In the genomic region with DNA sequence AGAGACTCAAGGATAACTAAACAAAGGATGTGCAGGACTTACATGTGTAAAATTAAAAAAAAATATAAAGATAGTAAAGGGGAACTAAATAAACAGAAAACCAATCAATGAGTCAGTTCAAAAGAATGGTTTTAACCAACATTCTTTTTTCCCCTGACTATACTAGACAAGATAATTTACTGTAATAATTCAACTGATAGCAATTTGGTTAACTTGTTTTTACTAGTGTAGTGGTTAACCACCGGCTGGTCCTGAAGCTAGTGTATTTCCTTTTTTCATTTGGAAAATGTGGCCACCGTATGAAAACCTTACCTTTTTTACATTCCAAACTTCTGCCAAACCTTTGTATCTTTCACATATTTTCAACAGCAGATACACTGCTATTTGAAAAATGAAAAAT, we compare ENCODE assay signal across 15 cellular contexts.
DNase-seq lines count a peak whose midpoint lies in the region; ATAC-seq and TF ChIP-seq lines count a peak whose summit lies in the region.
"Had no signal": no experiment of that assay in that cellular context is flagged by ENCODE, and none has a peak within 500 bp of the region (broad histone marks: within the 10 kb centered on the region; RNA-seq: fewer than 3 reads in every experiment).

No MANE protein-coding gene starts in this region.

- DNase-seq in Daoy (ENCODE audit: low read depth) (peak; percentile 43), GM23248 (peak; percentile 7), foreskin keratinocyte (peak; percentile 73 to 89), HT-29 (ENCODE audit: low spot score) (no peak), NCI-H345 treated with DMSO at 0.1 percent for 48 hours (lab: John Stamatoyannopoulos, UW; ENCODE audit: unreplicated experiment) (no peak)
- no peak for DNase-seq in T-helper 2 cell treated with Interferon-gamma antibody and Interleukin-4, amounts not matched to agents 5 μg/mL and 100 μg/mL, for 36 hours (ENCODE audit: low spot score)
- DNase-seq: dermis blood vessel endothelial cell; islet precursor cell; NCI-H524 treated with DMSO at 0.1 percent for 48 hours; Right ventricle myocardium superior; stimulated activated CD4-positive, alpha-beta T cell treated with anti-CD3 and anti-CD28 coated beads, Interleukin-4, amount 100 ng/mL, for 1 hour; stimulated activated naive CD8-positive, alpha-beta T cell treated with anti-CD3 and anti-CD28 coated beads, Interleukin-15, Interleukin-2, amounts not matched to agents 100 U/mL and 50 U/mL, for 24 hours had no signal

- H3K4me2 ChIP-seq in GM23248 (ENCODE audit: unreplicated experiment) (no peak overlapping the region), OCI-LY3 (ENCODE audit: low read length) (peak overlapping the region; percentile 34)

- H3F3A ChIP-seq in GM23248 (ENCODE audit: insufficient read depth) = peaks cover 11% of the 10 kb centered on the region; the same call in 1 of the 2 replicates

- H3K9me3 ChIP-seq in GM23248 (ENCODE audit: low read depth) (no peaks in the 10 kb centered on the region), OCI-LY3 (ENCODE audit: insufficient read depth, low read length) (no peaks in the 10 kb centered on the region)
- H3K9me3 ChIP-seq: prostate gland had no signal

- H3K4me3 Mint-ChIP-seq in T-helper 2 cell treated with Interferon-gamma antibody and Interleukin-4, amounts not matched to agents 5 μg/mL and 100 μg/mL, for 36 hours = no peak overlapping the region

- H3K27ac Mint-ChIP-seq in T-helper 2 cell treated with Interferon-gamma antibody and Interleukin-4, amounts not matched to agents 5 μg/mL and 100 μg/mL, for 36 hours = no peak overlapping the region

- H3K36me3 ChIP-seq in GM23248 (ENCODE audit: low read depth) (no peaks in the 10 kb centered on the region), OCI-LY3 (replicated peaks; ENCODE audit: low read depth, low read length) (no peaks in the 10 kb centered on the region)
- H3K36me3 ChIP-seq: prostate gland had no signal

- ATAC-seq in foreskin keratinocyte = peak; percentile 80
- no peak for ATAC-seq in HG03457 (IDR thresholded peaks at IDR 0.05; ENCODE audit: unreplicated experiment)
- ATAC-seq: stimulated activated naive CD8-positive, alpha-beta T cell treated with anti-CD3 and anti-CD28 coated beads, Interleukin-15, Interleukin-2, amounts not matched to agents 100 U/mL and 50 U/mL, for 24 hours had no signal

- H3K27me3 ChIP-seq in GM23248 (replicated peaks; ENCODE audit: insufficient read depth) = no peaks in the 10 kb centered on the region
- no peaks in the 10 kb centered on the region for H3K27me3 ChIP-seq in OCI-LY3 (ENCODE audit: low read depth, low read length)
- H3K27me3 ChIP-seq in foreskin keratinocyte = no peaks in the 10 kb centered on the region

- no peak overlapping the region for H3K27ac ChIP-seq in GM23248
- no peak overlapping the region for H3K27ac ChIP-seq in OCI-LY3 (ENCODE audit: low read length)
- H3K27ac ChIP-seq in foreskin keratinocyte = no peak overlapping the region
- H3K27ac ChIP-seq: prostate gland had no signal

- 32 to 37% methylated on average over 2 of the region's 2 CpGs for WGBS in GM23248 (ENCODE audit: low coverage in 1 of 2, low lambda C conversion rate in 2 of 2, missing lambda C conversion rate in 2 of 2), 2 experiments

- H3K4me3 ChIP-seq in GM23248 (no peak overlapping the region), OCI-LY3 (ENCODE audit: low read length) (no peak overlapping the region)
- H3K4me3 ChIP-seq: prostate gland had no signal

- no peaks in the 10 kb centered on the region for H3K27me3 Mint-ChIP-seq in T-helper 2 cell treated with Interferon-gamma antibody and Interleukin-4, amounts not matched to agents 5 μg/mL and 100 μg/mL, for 36 hours (ENCODE audit: low read depth)

- TF ChIP-seq CTCF in OCI-LY3 (IDR thresholded peaks at IDR 0.05; ENCODE audit: low read depth, low read length) (no peak), foreskin keratinocyte (conservative IDR thresholded peaks at IDR 0.05) (no peak)

- no peaks in the 10 kb centered on the region for H3K4me1 Mint-ChIP-seq in T-helper 2 cell treated with Interferon-gamma antibody and Interleukin-4, amounts not matched to agents 5 μg/mL and 100 μg/mL, for 36 hours (ENCODE audit: low read depth)

- H2AFZ ChIP-seq in GM23248 (no peak overlapping the region), OCI-LY3 (ENCODE audit: low read depth, low read length) (no peak overlapping the region)

- no peaks in the 10 kb centered on the region for H3K9me2 ChIP-seq in GM23248 (ENCODE audit: insufficient read depth)

- H3K79me2 ChIP-seq in GM23248 (ENCODE audit: insufficient read depth) = no peaks in the 10 kb centered on the region
- no peaks in the 10 kb centered on the region for H3K79me2 ChIP-seq in OCI-LY3 (ENCODE audit: low read length)

- H4K20me1 ChIP-seq in GM23248 (ENCODE audit: insufficient read depth) (no peaks in the 10 kb centered on the region), OCI-LY3 (ENCODE audit: insufficient read depth, low read length) (no peaks in the 10 kb centered on the region)

- H3K36me3 Mint-ChIP-seq in T-helper 2 cell treated with Interferon-gamma antibody and Interleukin-4, amounts not matched to agents 5 μg/mL and 100 μg/mL, for 36 hours (ENCODE audit: low read depth) = no peaks in the 10 kb centered on the region

- H3K9ac ChIP-seq in GM23248 (no peak overlapping the region), OCI-LY3 (ENCODE audit: low read length) (no peak overlapping the region)

- H3K9me3 Mint-ChIP-seq in T-helper 2 cell treated with Interferon-gamma antibody and Interleukin-4, amounts not matched to agents 5 μg/mL and 100 μg/mL, for 36 hours = peaks cover 11% of the 10 kb centered on the region

- peaks cover 17% of the 10 kb centered on the region for H3K4me1 ChIP-seq in GM23248 (ENCODE audit: insufficient read depth)
- H3K4me1 ChIP-seq in OCI-LY3 (ENCODE audit: low read length) = peaks cover 8% of the 10 kb centered on the region
- peaks cover 25% of the 10 kb centered on the region for H3K4me1 ChIP-seq in foreskin keratinocyte
- H3K4me1 ChIP-seq: prostate gland had no signal

- in situ Hi-C loops in GM23248 (cut with MboI) = no loop called here

Comparison
In these comparisons a context has a peak if more than half of its experiments do, and no peak if none do; other contexts are left out.
1. DNase-seq: peak in Daoy (single experiment), GM23248 (single experiment) and foreskin keratinocyte (2 of 2); none in HT-29 (single experiment), T-helper 2 cell treated with Interferon-gamma antibody and Interleukin-4, amounts not matched to agents 5 μg/mL and 100 μg/mL, for 36 hours (single experiment) and NCI-H345 treated with DMSO at 0.1 percent for 48 hours (single experiment).